Comparison of ENCODE assay signal across 8 cellular contexts in genomic region chr17:31580331-31581021, GRCh38.
DNase-seq lines count a peak whose midpoint lies in the region; ATAC-seq and TF ChIP-seq lines count a peak whose summit lies in the region.

No MANE protein-coding gene starts in this region.

- in situ Hi-C loops in brain microvascular endothelial cell (cut with HindIII; ENCODE audit: low pct_ligation_motif_present, low sequenced_read_pairs) = no loop called here
- in situ Hi-C loops in transverse colon (cut with MboI; ENCODE audit: low pct_ligation_motif_present in 1 of 4, low pct_unique_long_range_greater_than_20kb in 1 of 4, low sequenced_read_pairs in 3 of 4) = no loop called here

- no peaks in the 10 kb centered on the region for H3K27me3 ChIP-seq in brain microvascular endothelial cell (replicated peaks)
- H3K27me3 ChIP-seq in lung (ENCODE audit: control insufficient read depth, insufficient read depth) = no peaks in the 10 kb centered on the region
- H3K27me3 ChIP-seq in transverse colon = no peaks in the 10 kb centered on the region
- H3K27me3 ChIP-seq in CD4-positive, alpha-beta T cell (ENCODE audit: control insufficient read depth, insufficient read depth, low read length) = no peaks in the 10 kb centered on the region

- H3K9me3 ChIP-seq in lung (ENCODE audit: control insufficient read depth in 2 of 2, insufficient read depth in 1 of 2, low read length in 1 of 2) (no peaks in the 10 kb centered on the region), transverse colon (no peaks in the 10 kb centered on the region)
- H3K9me3 ChIP-seq in CD4-positive, alpha-beta T cell (ENCODE audit: control insufficient read depth, low read length) = no peaks in the 10 kb centered on the region

- DNase-seq in activated CD8-positive, alpha-beta memory T cell treated with anti-CD3 and anti-CD28 coated beads, Interleukin-2, amount 10 ng/mL, durations not matched to agents 7 days and 5 days = no peak
- no peak for DNase-seq in activated CD8-positive, alpha-beta memory T cell treated with anti-CD3 and anti-CD28 coated beads, Interleukin-2, amount 50 U/mL, for 48 hours
- DNase-seq in brain microvascular endothelial cell = peak; percentile 69
- peak; percentile 48 for DNase-seq in lung (ENCODE audit: low spot score)
- no peak for DNase-seq in transverse colon
- no peak for DNase-seq in CD4-positive, alpha-beta T cell
- DNase-seq in NCI-H345 (lab: John Stamatoyannopoulos, UW) = no peak

- H3K4me3 ChIP-seq in brain microvascular endothelial cell (ENCODE audit: low read depth, low read length) = no peak overlapping the region
- H3K4me3 ChIP-seq in lung = no peak overlapping the region
- H3K4me3 ChIP-seq in transverse colon = no peak overlapping the region

- H3K36me3 ChIP-seq in brain microvascular endothelial cell (replicated peaks) (peaks cover 45% of the 10 kb centered on the region), lung (ENCODE audit: control insufficient read depth in 2 of 2, insufficient read depth in 2 of 2, low read length in 2 of 2) (no peaks in the 10 kb centered on the region), transverse colon (no peaks in the 10 kb centered on the region)

- TF ChIP-seq CTCF in brain microvascular endothelial cell (IDR thresholded peaks at IDR 0.05; ENCODE audit: low read depth, low read length, missing control alignments) = no peak
- TF ChIP-seq CTCF in lung (IDR thresholded peaks at IDR 0.05; ENCODE audit: control extremely low read depth, extremely low read depth) = no peak
- no peak for TF ChIP-seq CTCF in transverse colon (IDR thresholded peaks at IDR 0.05)
- no peak for TF ChIP-seq CTCF in CD4-positive, alpha-beta T cell (IDR thresholded peaks at IDR 0.05)

- ATAC-seq in activated CD8-positive, alpha-beta memory T cell treated with anti-CD3 and anti-CD28 coated beads, Interleukin-2, amount 10 ng/mL, durations not matched to agents 7 days and 5 days = peak; percentile 12
- ATAC-seq in lung (ENCODE audit: insufficient read depth, low FRiP score) (peak; percentile 54), HG02623 (IDR thresholded peaks at IDR 0.05; ENCODE audit: unreplicated experiment) (no peak)
- no peak for ATAC-seq in CD4-positive, alpha-beta T cell (ENCODE audit: poor library complexity)

- H3K27ac Mint-ChIP-seq in activated CD8-positive, alpha-beta memory T cell treated with anti-CD3 and anti-CD28 coated beads, Interleukin-2, amount 10 ng/mL, durations not matched to agents 7 days and 5 days = no peak overlapping the region
- no peak overlapping the region for H3K27ac Mint-ChIP-seq in CD4-positive, alpha-beta T cell

- H3K4me1 ChIP-seq in lung (ENCODE audit: control insufficient read depth in 2 of 2, insufficient read depth in 2 of 2, low read length in 2 of 2) (peaks cover 6 to 23% of the 10 kb centered on the region in 2 donors), transverse colon (peaks cover 17 to 30% (median 20%) of the 10 kb centered on the region in 4 donors)

- H3K4me3 Mint-ChIP-seq in activated CD8-positive, alpha-beta memory T cell treated with anti-CD3 and anti-CD28 coated beads, Interleukin-2, amount 10 ng/mL, durations not matched to agents 7 days and 5 days = no peak overlapping the region
- H3K4me3 Mint-ChIP-seq in CD4-positive, alpha-beta T cell = no peak overlapping the region

- intact Hi-C loops in transverse colon (cut with DNase I; ENCODE audit: low total_unique reads) = no loop called here
- intact Hi-C loops in CD4-positive, alpha-beta T cell (cut with DNase I, micrococcal nuclease) = no loop called here

- TF ChIP-seq EP300 in transverse colon (IDR thresholded peaks at IDR 0.05; ENCODE audit: low read depth) = no peak

- H3K27ac ChIP-seq in brain microvascular endothelial cell (peak overlapping the region; percentile 49), lung (ENCODE audit: low read depth in 1 of 2, low read length in 1 of 2) (peak overlapping the region; percentile 24 to 94), transverse colon (peak overlapping the region; percentile 66 to 85 (median 76))
- H3K27ac ChIP-seq in CD4-positive, alpha-beta T cell (ENCODE audit: low read depth, low read length) = no peak overlapping the region

- no peaks in the 10 kb centered on the region for H3K9me3 Mint-ChIP-seq in activated CD8-positive, alpha-beta memory T cell treated with anti-CD3 and anti-CD28 coated beads, Interleukin-2, amount 10 ng/mL, durations not matched to agents 7 days and 5 days (ENCODE audit: low read depth)
- no peaks in the 10 kb centered on the region for H3K9me3 Mint-ChIP-seq in CD4-positive, alpha-beta T cell

- H3K4me1 Mint-ChIP-seq in activated CD8-positive, alpha-beta memory T cell treated with anti-CD3 and anti-CD28 coated beads, Interleukin-2, amount 10 ng/mL, durations not matched to agents 7 days and 5 days = peaks cover 7% of the 10 kb centered on the region
- no peaks in the 10 kb centered on the region for H3K4me1 Mint-ChIP-seq in CD4-positive, alpha-beta T cell (ENCODE audit: low read depth)

- TF ChIP-seq POLR2A in transverse colon (IDR thresholded peaks at IDR 0.05) = no peak

- peaks cover 8% of the 10 kb centered on the region for H3K27me3 Mint-ChIP-seq in activated CD8-positive, alpha-beta memory T cell treated with anti-CD3 and anti-CD28 coated beads, Interleukin-2, amount 10 ng/mL, durations not matched to agents 7 days and 5 days
- H3K27me3 Mint-ChIP-seq in CD4-positive, alpha-beta T cell = no peaks in the 10 kb centered on the region

- CTCF ChIA-PET in activated CD8-positive, alpha-beta memory T cell treated with anti-CD3 and anti-CD28 coated beads, Interleukin-2, amount 10 ng/mL, durations not matched to agents 7 days and 5 days (lab: Charles Lee) = interaction anchor here (0.7 kb wide), 1 partner anchor 15 kb away, joined by 3 read pairs; no protein-coding TSS in a partner anchor
- CTCF ChIA-PET in CD4-positive, alpha-beta T cell (lab: Charles Lee) = no interaction called here

- no peaks in the 10 kb centered on the region for H3K36me3 Mint-ChIP-seq in activated CD8-positive, alpha-beta memory T cell treated with anti-CD3 and anti-CD28 coated beads, Interleukin-2, amount 10 ng/mL, durations not matched to agents 7 days and 5 days
- no peaks in the 10 kb centered on the region for H3K36me3 Mint-ChIP-seq in CD4-positive, alpha-beta T cell (ENCODE audit: low read depth)

- POLR2A ChIA-PET in CD4-positive, alpha-beta T cell (lab: Charles Lee) = no interaction called here

- 19 to 41% methylated on average over 6 of the region's 6 CpGs for WGBS in lung, 2 donors
- 50 to 79% methylated on average over 3 to 6 of the region's 6 CpGs for WGBS in transverse colon (ENCODE audit: low coverage in 1 of 2), 2 donors

Comparison
In these comparisons a context has a peak if more than half of its experiments do, and no peak if none do; other contexts are left out.
1. ATAC-seq: peak in activated CD8-positive, alpha-beta memory T cell treated with anti-CD3 and anti-CD28 coated beads, Interleukin-2, amount 10 ng/mL, durations not matched to agents 7 days and 5 days (single experiment) and lung (single experiment); none in HG02623 (single experiment) and CD4-positive, alpha-beta T cell (single experiment).
2. DNase-seq: peak in brain microvascular endothelial cell (single experiment) and lung (single experiment); none in activated CD8-positive, alpha-beta memory T cell treated with anti-CD3 and anti-CD28 coated beads, Interleukin-2, amount 10 ng/mL, durations not matched to agents 7 days and 5 days (single experiment), activated CD8-positive, alpha-beta memory T cell treated with anti-CD3 and anti-CD28 coated beads, Interleukin-2, amount 50 U/mL, for 48 hours (single experiment), transverse colon (single experiment), CD4-positive, alpha-beta T cell (0 of 10) and NCI-H345 (single experiment).